20 cellular contexts compared by ENCODE assay signal in genomic region chr3:60573494-60573893, GRCh38.
A peak's percentile ranks its signal among the peaks of the same experiment; 100 is the strongest.
DNase-seq lines count a peak whose midpoint lies in the region; ATAC-seq, FAIRE-seq and TF ChIP-seq lines count a peak whose summit lies in the region.
"Had no signal": no experiment of that assay in that cellular context is flagged by ENCODE, and none has a peak within 500 bp of the region (broad histone marks: within the 10 kb centered on the region; RNA-seq: fewer than 3 reads in every experiment).

No MANE protein-coding gene starts in this region.

- H3K4me3 ChIP-seq in bronchial epithelial cell (ENCODE audit: low read depth, low read length) (no peak overlapping the region), mesenchymal stem cell (ENCODE audit: insufficient read depth in 1 of 2, low read depth in 1 of 2, low read length in 2 of 2) (no peak overlapping the region)
- H3K4me3 ChIP-seq: skin epidermis had no signal

- H3K9me3 ChIP-seq in mesenchymal stem cell (ENCODE audit: control insufficient read depth, low read length): no peaks in the 10 kb centered on the region

- no peak overlapping the region for H3K14ac ChIP-seq in mesenchymal stem cell (ENCODE audit: low read length in 2 of 2)

- H2BK120ac ChIP-seq in mesenchymal stem cell (ENCODE audit: low read depth, low read length): no peak overlapping the region

- H3K4ac ChIP-seq in mesenchymal stem cell (ENCODE audit: low read depth in 1 of 2, low read length in 2 of 2): no peak overlapping the region

- 70% methylated on average over 8 of the region's 9 CpGs for WGBS in mesenchymal stem cell

- H4K91ac ChIP-seq in mesenchymal stem cell (ENCODE audit: low read length): no peak overlapping the region

- H3K9ac ChIP-seq in mesenchymal stem cell (ENCODE audit: low read length): no peak overlapping the region
- H3K9ac ChIP-seq: KMS-11, parathyroid adenoma had no signal

- H4K8ac ChIP-seq in mesenchymal stem cell (ENCODE audit: low read length): no peak overlapping the region

- peaks cover 3% of the 10 kb centered on the region for H3K27me3 ChIP-seq in bronchial epithelial cell (ENCODE audit: control insufficient read depth, insufficient read depth, low read length)
- H3K27me3 ChIP-seq in mesenchymal stem cell (ENCODE audit: control insufficient read depth in 1 of 2, insufficient read depth in 1 of 2, low read length in 2 of 2): no peaks in the 10 kb centered on the region

- H3K4me2 ChIP-seq in mesenchymal stem cell (ENCODE audit: low read length, poor library complexity, severe bottlenecking): no peak overlapping the region
- H3K4me2 ChIP-seq: KMS-11 had no signal

- no peak overlapping the region for H2BK5ac ChIP-seq in mesenchymal stem cell (ENCODE audit: low read depth, low read length, poor library complexity, severe bottlenecking)

- H2BK15ac ChIP-seq in mesenchymal stem cell (ENCODE audit: low read depth, poor library complexity, severe bottlenecking): no peak overlapping the region

- no peak overlapping the region for H2AFZ ChIP-seq in mesenchymal stem cell (ENCODE audit: low read depth, low read length)
- H2AFZ ChIP-seq: parathyroid adenoma had no signal

- no peak overlapping the region for H3K18ac ChIP-seq in mesenchymal stem cell (ENCODE audit: low read depth in 1 of 2, low read length in 2 of 2)

- no peak overlapping the region for H3K23ac ChIP-seq in mesenchymal stem cell (ENCODE audit: low read length in 2 of 2)

- ATAC-seq in HG03565 (IDR thresholded peaks at IDR 0.05; ENCODE audit: unreplicated experiment) (no peak), HG02588 (IDR thresholded peaks at IDR 0.05; ENCODE audit: unreplicated experiment) (no peak)
- ATAC-seq: left ventricle myocardium superior, WTC11 had no signal

- TF ChIP-seq CTCF in bronchial epithelial cell (IDR thresholded peaks at IDR 0.05; ENCODE audit: insufficient read depth, low read length, severe bottlenecking): no peak

- FAIRE-seq in bronchial epithelial cell (lab: Jason Lieb, UNC): no peak

- H2BK12ac ChIP-seq in mesenchymal stem cell (ENCODE audit: low read length in 2 of 2): no peak overlapping the region

- H3K79me1 ChIP-seq in mesenchymal stem cell (replicated peaks; ENCODE audit: low read length, poor library complexity, severe bottlenecking): no peaks in the 10 kb centered on the region

- no peak overlapping the region for H3K27ac ChIP-seq in mesenchymal stem cell (ENCODE audit: low read length, poor library complexity, severe bottlenecking)
- H3K27ac ChIP-seq: KMS-11, parathyroid adenoma, skin epidermis had no signal

- DNase-seq in Ammon's horn (ENCODE audit: low spot score) (peak; percentile 7), M059J (ENCODE audit: low read depth) (peak; percentile 59), bronchial epithelial cell (ENCODE audit: low read depth) (peak; percentile 67), mesenchymal stem cell (peak; percentile 20), dermis blood vessel endothelial cell (no peak)
- no peak for DNase-seq in stimulated activated CD4-positive, alpha-beta T cell treated with anti-CD3 and anti-CD28 coated beads, Interleukin-12 subunit alpha, Interleukin-12 subunit beta, amount 100 ng/mL, for 4 hours
- DNase-seq: central memory CD4-positive, alpha-beta T cell; effector memory CD4-positive, alpha-beta T cell; H7; left ventricle myocardium superior; NCI-H1105; NCI-H2227 treated with DMSO at 0.1 percent for 48 hours; SHP77; T-helper 2 cell had no signal

- H2AK5ac ChIP-seq in mesenchymal stem cell (ENCODE audit: low read length, severe bottlenecking): no peak overlapping the region

- H3K4me1 ChIP-seq in mesenchymal stem cell (ENCODE audit: control insufficient read depth, insufficient read depth, low read depth, low read length): no peaks in the 10 kb centered on the region
- H3K4me1 ChIP-seq: parathyroid adenoma had no signal

- H3K36me3 ChIP-seq in bronchial epithelial cell (ENCODE audit: control insufficient read depth, insufficient read depth, low read length) (no peaks in the 10 kb centered on the region), mesenchymal stem cell (ENCODE audit: control insufficient read depth in 1 of 2, insufficient read depth in 2 of 2, low read depth in 1 of 2, low read length in 2 of 2) (no peaks in the 10 kb centered on the region)

Comparison
In these comparisons a context has a peak if more than half of its experiments do, and no peak if none do; other contexts are left out.
1. DNase-seq: peak in Ammon's horn (single experiment), M059J (single experiment), bronchial epithelial cell (single experiment) and mesenchymal stem cell (single experiment); none in dermis blood vessel endothelial cell (single experiment) and stimulated activated CD4-positive, alpha-beta T cell treated with anti-CD3 and anti-CD28 coated beads, Interleukin-12 subunit alpha, Interleukin-12 subunit beta, amount 100 ng/mL, for 4 hours (single experiment).